In genomic region chr1:1122078-1122811, GRCh38 we compare ENCODE assay signal across 8 cellular contexts. TPM values are rescaled to one million over a fixed set of nuclear protein-coding genes. Genes with fewer than 3 reads are reported as not detected.
A peak's percentile ranks its signal among the peaks of the same experiment; 100 is the strongest.
DNase-seq lines count a peak whose midpoint lies in the region; ATAC-seq, FAIRE-seq and TF ChIP-seq lines count a peak whose summit lies in the region.

No MANE protein-coding gene starts in this region.

- DNase-seq in GM06990 (ENCODE audit: extremely low read depth, insufficient read length) = peak; percentile 71
- DNase-seq in RCC 7860 (ENCODE audit: low spot score) = peak; percentile 52
- DNase-seq in activated T-helper 1 cell treated with anti-CD3 and anti-CD28 coated beads, Interleukin-2, amount 50 U/mL, for 16 hours (ENCODE audit: low read depth in 1 of 2, low spot score in 1 of 2) = peak; percentile 70 to 75
- DNase-seq in fibroblast of the aortic adventitia (ENCODE audit: low read depth) = peak; percentile 65
- peak; percentile 82 for DNase-seq in neural progenitor cell (ENCODE audit: low spot score)
- DNase-seq in stimulated activated naive CD8-positive, alpha-beta T cell treated with anti-CD3 and anti-CD28 coated beads, Interleukin-15, Interleukin-2, amounts not matched to agents 100 U/mL and 50 U/mL, for 24 hours = peak; percentile 93

- FAIRE-seq in RCC 7860 (lab: Jason Lieb, UNC) = no peak

- H4K20me1 ChIP-seq in neural progenitor cell (ENCODE audit: low read depth) = no peaks in the 10 kb centered on the region

- no peaks in the 10 kb centered on the region for H3K9me3 ChIP-seq in neural progenitor cell (ENCODE audit: low read depth)

- TF ChIP-seq CTCF in GM06990 (IDR thresholded peaks at IDR 0.05; ENCODE audit: insufficient read depth, low read length, poor library complexity, severe bottlenecking) (peak; percentile 93), fibroblast of the aortic adventitia (IDR thresholded peaks at IDR 0.05; ENCODE audit: insufficient read depth, low read length) (peak; percentile 87), neural progenitor cell (IDR thresholded peaks at IDR 0.05) (peak; percentile 81)

- peaks cover 12% of the 10 kb centered on the region for H3K4me1 Mint-ChIP-seq in neural progenitor cell

- peaks cover 9% of the 10 kb centered on the region for H3K9me3 Mint-ChIP-seq in neural progenitor cell

- H3K27me3 ChIP-seq in GM06990 (replicated peaks; ENCODE audit: control insufficient read depth, insufficient read depth, low read length) (peaks cover 2% of the 10 kb centered on the region; the same call in 1 of the 2 replicates), neural progenitor cell (peaks cover 40% of the 10 kb centered on the region)

- no peaks in the 10 kb centered on the region for H3K36me3 ChIP-seq in GM06990 (ENCODE audit: control insufficient read depth, insufficient read depth, low read length)
- no peaks in the 10 kb centered on the region for H3K36me3 ChIP-seq in neural progenitor cell

- H2AFZ ChIP-seq in neural progenitor cell (replicated peaks) = no peak overlapping the region

- H3F3A ChIP-seq in neural progenitor cell (ENCODE audit: low read depth) = no peaks in the 10 kb centered on the region

- H3K4me3 ChIP-seq in GM06990 (replicated peaks; ENCODE audit: low read depth, low read length) (peak overlapping the region; percentile 18; the same call in 1 of the 2 replicates), fibroblast of the aortic adventitia (ENCODE audit: low read depth, low read length) (peak overlapping the region; percentile 44), neural progenitor cell (no peak overlapping the region)

- ATAC-seq in HG03354 (IDR thresholded peaks at IDR 0.05; ENCODE audit: poor library complexity, severe bottlenecking, unreplicated experiment) (peak; percentile 66), GM18873 (IDR thresholded peaks at IDR 0.05; ENCODE audit: low FRiP score, unreplicated experiment) (no peak)
- ATAC-seq in stimulated activated naive CD8-positive, alpha-beta T cell treated with anti-CD3 and anti-CD28 coated beads, Interleukin-15, Interleukin-2, amounts not matched to agents 100 U/mL and 50 U/mL, for 24 hours = peak; percentile 95

- H3K36me3 Mint-ChIP-seq in neural progenitor cell = peaks cover 4% of the 10 kb centered on the region

- no peak overlapping the region for H3K27ac Mint-ChIP-seq in neural progenitor cell

- no peak overlapping the region for H3K9ac ChIP-seq in neural progenitor cell

- no peak overlapping the region for H3K4me2 ChIP-seq in neural progenitor cell

- H3K79me2 ChIP-seq in neural progenitor cell (ENCODE audit: low read depth) = no peaks in the 10 kb centered on the region

- H3K4me3 Mint-ChIP-seq in neural progenitor cell = no peak overlapping the region

- H3K4me1 ChIP-seq in neural progenitor cell = no peaks in the 10 kb centered on the region

- H3K27ac ChIP-seq in neural progenitor cell = no peak overlapping the region

- peaks cover 37% of the 10 kb centered on the region for H3K27me3 Mint-ChIP-seq in neural progenitor cell (ENCODE audit: insufficient read depth, low read depth)

RNA-seq across cellular contexts. Expression of gene C1orf159, which starts 6.4 kb away (rescaled TPM):
- total RNA-seq in fibroblast of the aortic adventitia (ENCODE audit: low replicate concordance) = 6.1 and 7.7 TPM in 2 replicates
- total RNA-seq in neural progenitor cell (ENCODE audit: low replicate concordance) = 8.0 and 24.0 TPM in 2 replicates

RNA-seq across cellular contexts. Expression of gene RNF223, which starts 48.1 kb away (rescaled TPM):
- total RNA-seq in fibroblast of the aortic adventitia (ENCODE audit: low replicate concordance) (not detected in 2 replicates), neural progenitor cell (ENCODE audit: low replicate concordance) (not detected in 2 replicates)

RNA-seq across cellular contexts. Expression of gene TTLL10, which starts 51.4 kb away (rescaled TPM):
- total RNA-seq in fibroblast of the aortic adventitia (ENCODE audit: low replicate concordance) (not detected in 2 replicates), neural progenitor cell (ENCODE audit: low replicate concordance) (0.22 TPM in 1 of 2 replicates, not detected in the other)
